ENCODE assay signal across 14 cellular contexts in genomic region chr13:97249797-97250495, GRCh38. TPM values are rescaled to one million over a fixed set of nuclear protein-coding genes. Genes with fewer than 3 reads are reported as not detected.
DNase-seq lines count a peak whose midpoint lies in the region; ATAC-seq and TF ChIP-seq lines count a peak whose summit lies in the region.
"Had no signal": no experiment of that assay in that cellular context is flagged by ENCODE, and none has a peak within 500 bp of the region (broad histone marks: within the 10 kb centered on the region; RNA-seq: fewer than 3 reads in every experiment).

No MANE protein-coding gene starts in this region.

- H3K4me1 ChIP-seq in PC-9 (replicated peaks; ENCODE audit: insufficient read depth) = peaks cover 42% of the 10 kb centered on the region
- peaks cover 0 to 59% (median 27%) of the 10 kb centered on the region in 4 donors for H3K4me1 ChIP-seq in right lobe of liver

- TF ChIP-seq CTCF in PC-9 (conservative IDR thresholded peaks at IDR 0.05) = no peak
- no peak for TF ChIP-seq CTCF in right lobe of liver (IDR thresholded peaks at IDR 0.05)

- H3K9me2 ChIP-seq in PC-9 (ENCODE audit: insufficient read depth) = no peaks in the 10 kb centered on the region

- H3K27ac ChIP-seq in PC-9 (peak overlapping the region; percentile 20; the same call in 1 of the 2 replicates), right lobe of liver (peak overlapping the region; percentile 10 to 39 (median 21)), substantia nigra (ENCODE audit: low read depth, low read length, poor library complexity, severe bottlenecking) (peak overlapping the region; percentile 69)

- H4K20me1 ChIP-seq in PC-9 (ENCODE audit: insufficient read depth) = peaks cover 34% of the 10 kb centered on the region

- H3K4me3 Mint-ChIP-seq in effector memory CD8-positive, alpha-beta T cell = peak overlapping the region in 1 of 2 donors; percentile 16
- H3K4me3 Mint-ChIP-seq: CD8-positive, alpha-beta T cell; stimulated activated naive CD8-positive, alpha-beta T cell treated with anti-CD3 and anti-CD28 coated beads, Interleukin-15, amount 100 ng/mL, for 72 hours had no signal

- H3K4me2 ChIP-seq in PC-9 = no peak overlapping the region

- intact Hi-C loops in PC-9 (cut with micrococcal nuclease; ENCODE audit: unreplicated experiment) (loop anchor here (10.0 kb wide), 1 partner anchor 215 kb away; no protein-coding TSS in a partner anchor), right lobe of liver (cut with DNase I) (no loop called here)

- H3F3A ChIP-seq in PC-9 (ENCODE audit: insufficient read depth, low read depth) = peaks cover 36% of the 10 kb centered on the region

- no peak for DNase-seq in PC-9
- DNase-seq in effector memory CD8-positive, alpha-beta T cell = no peak
- no peak for DNase-seq in right lobe of liver
- DNase-seq in substantia nigra (lab: John Stamatoyannopoulos, UW) = peak in 1 of 49 donors; percentile 4
- no peak for DNase-seq in activated T-cell treated with anti-CD3 and anti-CD28 coated beads, Interleukin-2, amount 50 U/mL, for 48 hours
- no peak for DNase-seq in stimulated activated CD4-positive, alpha-beta T cell treated with anti-CD3 and anti-CD28 coated beads, Interleukin-4, amount 100 ng/mL, for 24 hours
- no peak for DNase-seq in GM03348 (ENCODE audit: low spot score)
- DNase-seq: activated effector memory CD4-positive, alpha-beta T cell treated with anti-CD3 and anti-CD28 coated beads, Interleukin-2, amount 50 U/mL, for 16 hours; CD8-positive, alpha-beta T cell; NCI-H226; SHP77; stimulated activated CD4-positive, alpha-beta T cell treated with anti-CD3 and anti-CD28 coated beads, Interleukin-1b, Interleukin-23, amount 100 ng/mL, for 48 hours; stimulated activated naive CD8-positive, alpha-beta T cell treated with anti-CD3 and anti-CD28 coated beads, Interleukin-15, amount 100 ng/mL, for 72 hours had no signal

- H3K79me2 ChIP-seq in PC-9 (ENCODE audit: low read depth) = peaks cover 94% of the 10 kb centered on the region

- WGBS in right lobe of liver (ENCODE audit: insufficient coverage, low coverage, low lambda C conversion rate, missing lambda C conversion rate) = 41% methylated on average over 3 of the region's 3 CpGs

- POLR2A ChIA-PET in PC-9 (lab: Charles Lee; ENCODE audit: unreplicated experiment) = interaction anchor here (0.6 kb wide), 2 partner anchors 26 to 28 kb away, joined by 3 to 4 read pairs; partner anchors contain the start of gene MBNL2

- H2AFZ ChIP-seq in PC-9 = no peak overlapping the region

- ATAC-seq in effector memory CD8-positive, alpha-beta T cell (replicated peaks) = no peak
- peak in 2 of 4 donors; percentile 18 to 36 for ATAC-seq in right lobe of liver
- no peak for ATAC-seq in GM18511 (IDR thresholded peaks at IDR 0.05; ENCODE audit: unreplicated experiment)
- ATAC-seq: CD8-positive, alpha-beta T cell; stimulated activated naive CD8-positive, alpha-beta T cell treated with anti-CD3 and anti-CD28 coated beads, Interleukin-15, amount 100 ng/mL, for 72 hours had no signal

- H3K36me3 Mint-ChIP-seq in effector memory CD8-positive, alpha-beta T cell (ENCODE audit: insufficient read depth) = no peaks in the 10 kb centered on the region

- peak overlapping the region; percentile 2 to 54 for H3K27ac Mint-ChIP-seq in effector memory CD8-positive, alpha-beta T cell
- H3K27ac Mint-ChIP-seq: CD8-positive, alpha-beta T cell; stimulated activated naive CD8-positive, alpha-beta T cell treated with anti-CD3 and anti-CD28 coated beads, Interleukin-15, amount 100 ng/mL, for 72 hours had no signal

- CTCF ChIA-PET in PC-9 (lab: Charles Lee) = no interaction called here

- H3K4me3 ChIP-seq in PC-9 (no peak overlapping the region), right lobe of liver (no peak overlapping the region)

- H3K27me3 ChIP-seq in PC-9 (ENCODE audit: insufficient read depth, low read depth) (no peaks in the 10 kb centered on the region), right lobe of liver (no peaks in the 10 kb centered on the region)

- H3K27me3 Mint-ChIP-seq in effector memory CD8-positive, alpha-beta T cell = no peaks in the 10 kb centered on the region
- H3K27me3 Mint-ChIP-seq: stimulated activated naive CD8-positive, alpha-beta T cell treated with anti-CD3 and anti-CD28 coated beads, Interleukin-15, amount 100 ng/mL, for 72 hours had no signal

- no peak for TF ChIP-seq POLR2A in right lobe of liver (IDR thresholded peaks at IDR 0.05)

- peaks cover 37% of the 10 kb centered on the region for H3K36me3 ChIP-seq in PC-9 (ENCODE audit: low read depth)
- no peaks in the 10 kb centered on the region for H3K36me3 ChIP-seq in right lobe of liver

- H3K9me3 Mint-ChIP-seq in effector memory CD8-positive, alpha-beta T cell = no peaks in the 10 kb centered on the region
- H3K9me3 Mint-ChIP-seq: CD8-positive, alpha-beta T cell; stimulated activated naive CD8-positive, alpha-beta T cell treated with anti-CD3 and anti-CD28 coated beads, Interleukin-15, amount 100 ng/mL, for 72 hours had no signal

- H3K9me3 ChIP-seq in PC-9 (ENCODE audit: insufficient read depth, low read depth) (no peaks in the 10 kb centered on the region), right lobe of liver (no peaks in the 10 kb centered on the region)

- BruUV-seq in PC-9 (replicated peaks; lab: Mats Ljungman, UMichigan) = no TSS peak

- H3K4me1 Mint-ChIP-seq in effector memory CD8-positive, alpha-beta T cell (ENCODE audit: low read depth in 2 of 2) = peaks cover 12 to 40% of the 10 kb centered on the region in 2 donors

RNA-seq across cellular contexts. Expression of gene MBNL2, which starts 27.8 kb away (rescaled TPM):
- 57.7 and 91.3 TPM in 2 replicates for total RNA-seq in PC-9 (2021)
- total RNA-seq in right lobe of liver = 100 to 1,000 TPM in 3 of 6 experiments, 10 to 100 TPM in 3; 30.3 to 135 (median 81.5) TPM
